9 cellular contexts compared by ENCODE assay signal in the genomic region with DNA sequence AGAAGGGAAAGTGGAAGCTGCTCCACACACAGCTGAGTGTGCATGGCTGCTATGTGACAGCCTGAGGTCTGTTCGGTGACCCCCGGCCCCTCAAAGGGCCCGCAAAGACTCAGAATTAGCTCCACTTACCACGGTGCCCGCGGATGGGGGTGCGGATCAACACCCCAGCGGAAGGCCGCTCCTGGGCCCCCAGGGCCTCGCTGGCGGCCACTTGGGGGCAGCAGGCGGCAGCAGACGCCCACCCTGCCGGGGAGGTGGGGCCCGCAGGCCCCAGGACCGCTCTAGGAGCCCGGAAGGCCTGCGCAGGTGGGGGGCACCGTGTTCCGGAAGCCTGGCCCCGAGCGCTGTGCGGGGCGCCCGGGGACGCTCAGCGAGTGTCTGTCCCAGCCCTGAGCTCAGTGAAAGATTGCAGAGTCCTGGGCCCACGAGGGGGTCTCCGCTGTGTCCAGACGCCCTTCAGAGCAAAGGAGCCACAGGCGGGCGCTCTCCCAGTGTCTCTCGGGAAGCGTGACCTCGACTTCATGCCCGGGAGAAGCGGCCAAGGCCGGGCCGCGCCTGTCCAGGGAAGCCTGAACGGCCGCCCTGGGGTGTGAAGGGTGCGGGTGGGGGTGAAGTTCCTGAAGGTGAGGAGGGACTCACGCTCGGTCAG.
DNase-seq lines count a peak whose midpoint lies in the region; ATAC-seq and TF ChIP-seq lines count a peak whose summit lies in the region.
"Had no signal": no experiment of that assay in that cellular context is flagged by ENCODE, and none has a peak within 500 bp of the region (broad histone marks: within the 10 kb centered on the region; RNA-seq: fewer than 3 reads in every experiment).

No MANE protein-coding gene starts in this region.

- no peaks in the 10 kb centered on the region for H3K9me3 ChIP-seq in adipocyte (ENCODE audit: control insufficient read depth, low read length)

- peak overlapping the region; percentile 77 for H3K4me2 ChIP-seq in GM23338

- H3K79me2 ChIP-seq in GM23338 (replicated peaks; ENCODE audit: insufficient read depth): no peaks in the 10 kb centered on the region

- no peaks in the 10 kb centered on the region for H3K9me2 ChIP-seq in GM23338 (ENCODE audit: insufficient read depth)

- peaks cover 3% of the 10 kb centered on the region for H3K27me3 Mint-ChIP-seq in GM23338 (ENCODE audit: insufficient read depth, low read depth, poor library complexity)
- peaks cover 22% of the 10 kb centered on the region for H3K27me3 Mint-ChIP-seq in T-helper 2 cell treated with Interferon-gamma antibody and Interleukin-4, amounts not matched to agents 5 μg/mL and 100 μg/mL, for 36 hours (ENCODE audit: low read depth)

- H3K27ac ChIP-seq in GM23338 (ENCODE audit: low read depth): no peak overlapping the region

- no peaks in the 10 kb centered on the region for H4K20me1 ChIP-seq in GM23338 (replicated peaks; ENCODE audit: insufficient read depth)

- H3K36me3 ChIP-seq in GM23338 (ENCODE audit: insufficient read depth) (no peaks in the 10 kb centered on the region; the same call in 1 of the 2 replicates), adipocyte (ENCODE audit: control insufficient read depth, insufficient read depth, low read length, severe bottlenecking) (no peaks in the 10 kb centered on the region), kidney epithelial cell (ENCODE audit: control insufficient read depth, insufficient read depth, low read length) (no peaks in the 10 kb centered on the region)

- no peaks in the 10 kb centered on the region for H3K36me3 Mint-ChIP-seq in GM23338 (ENCODE audit: low read depth)
- H3K36me3 Mint-ChIP-seq in T-helper 2 cell treated with Interferon-gamma antibody and Interleukin-4, amounts not matched to agents 5 μg/mL and 100 μg/mL, for 36 hours (ENCODE audit: low read depth): no peaks in the 10 kb centered on the region

- peak overlapping the region; percentile 99 for H2AFZ ChIP-seq in GM23338

- H3K9ac ChIP-seq in adipocyte (ENCODE audit: low read length): peak overlapping the region; percentile 1

- H3K4me1 Mint-ChIP-seq in GM23338: peaks cover 3% of the 10 kb centered on the region; the same call in 2 of the 3 replicates
- no peaks in the 10 kb centered on the region for H3K4me1 Mint-ChIP-seq in T-helper 2 cell treated with Interferon-gamma antibody and Interleukin-4, amounts not matched to agents 5 μg/mL and 100 μg/mL, for 36 hours (ENCODE audit: low read depth)

- H3K4me1 ChIP-seq in GM23338 (ENCODE audit: insufficient read depth) (peaks cover 5% of the 10 kb centered on the region; the same call in 1 of the 2 replicates), adipocyte (ENCODE audit: control insufficient read depth, insufficient read depth, low read length) (peaks cover 21% of the 10 kb centered on the region)

- peak overlapping the region; percentile 53 for H3K4me3 ChIP-seq in GM23338
- no peak overlapping the region for H3K4me3 ChIP-seq in adipocyte (ENCODE audit: low read length)
- no peak overlapping the region for H3K4me3 ChIP-seq in kidney epithelial cell (ENCODE audit: low read depth, low read length)

- peak; percentile 67 to 80 for TF ChIP-seq CTCF in GM23338 (conservative IDR thresholded peaks at IDR 0.05; ENCODE audit: low read depth in 2 of 2)
- TF ChIP-seq CTCF in kidney epithelial cell (IDR thresholded peaks at IDR 0.05; ENCODE audit: insufficient read depth, low read length, poor library complexity, severe bottlenecking): peak; percentile 22

- no peaks in the 10 kb centered on the region for H3F3A ChIP-seq in GM23338 (replicated peaks; ENCODE audit: low read depth)

- DNase-seq in GM23338 (ENCODE audit: low spot score) (peak; percentile 78), adipocyte (ENCODE audit: low read depth) (no peak), kidney epithelial cell (ENCODE audit: low read depth) (no peak), SIG-M5 treated with dmso at 0.1 percent for 504 hours (lab: John Stamatoyannopoulos, UW; ENCODE audit: unreplicated experiment) (no peak), NCI-H1417 treated with DMSO at 0.1 percent for 48 hours (lab: John Stamatoyannopoulos, UW) (no peak)
- DNase-seq in stimulated activated CD8-positive, alpha-beta memory T cell treated with anti-CD3 and anti-CD28 coated beads, Interleukin-4, amount 100 ng/mL, for 48 hours: peak; percentile 55
- no peak for DNase-seq in T-helper 2 cell treated with Interferon-gamma antibody and Interleukin-4, amounts not matched to agents 5 μg/mL and 100 μg/mL, for 36 hours (ENCODE audit: low spot score)
- DNase-seq: activated CD4-positive, alpha-beta T cell treated with anti-CD3 and anti-CD28 coated beads for 1 hour had no signal

- peak overlapping the region; percentile 26; the same call in 1 of the 3 replicates for H3K4me3 Mint-ChIP-seq in GM23338
- H3K4me3 Mint-ChIP-seq in T-helper 2 cell treated with Interferon-gamma antibody and Interleukin-4, amounts not matched to agents 5 μg/mL and 100 μg/mL, for 36 hours: no peak overlapping the region

- ATAC-seq in GM23338 (peak; percentile 97), GM18868 (IDR thresholded peaks at IDR 0.05; ENCODE audit: unreplicated experiment) (no peak)

- no peak overlapping the region for H3K27ac Mint-ChIP-seq in GM23338
- no peak overlapping the region for H3K27ac Mint-ChIP-seq in T-helper 2 cell treated with Interferon-gamma antibody and Interleukin-4, amounts not matched to agents 5 μg/mL and 100 μg/mL, for 36 hours

- H3K9me3 Mint-ChIP-seq in GM23338: no peaks in the 10 kb centered on the region
- H3K9me3 Mint-ChIP-seq in T-helper 2 cell treated with Interferon-gamma antibody and Interleukin-4, amounts not matched to agents 5 μg/mL and 100 μg/mL, for 36 hours: no peaks in the 10 kb centered on the region

- H3K27me3 ChIP-seq in GM23338 (ENCODE audit: insufficient read depth): no peaks in the 10 kb centered on the region
- H3K27me3 ChIP-seq in adipocyte (replicated peaks; ENCODE audit: control insufficient read depth, insufficient read depth, low read length): no peaks in the 10 kb centered on the region
- no peaks in the 10 kb centered on the region for H3K27me3 ChIP-seq in kidney epithelial cell (ENCODE audit: control insufficient read depth, insufficient read depth, low read length)

TF ChIP-seq in GM23338, 12 proteins besides CTCF, POLR2A, EP300 and RAD21 (continues in another document):
- TF ChIP-seq EZH2 (IDR thresholded peaks at IDR 0.05; ENCODE audit: low read depth, unreplicated experiment): no peak
- TF ChIP-seq, protein P1, sequence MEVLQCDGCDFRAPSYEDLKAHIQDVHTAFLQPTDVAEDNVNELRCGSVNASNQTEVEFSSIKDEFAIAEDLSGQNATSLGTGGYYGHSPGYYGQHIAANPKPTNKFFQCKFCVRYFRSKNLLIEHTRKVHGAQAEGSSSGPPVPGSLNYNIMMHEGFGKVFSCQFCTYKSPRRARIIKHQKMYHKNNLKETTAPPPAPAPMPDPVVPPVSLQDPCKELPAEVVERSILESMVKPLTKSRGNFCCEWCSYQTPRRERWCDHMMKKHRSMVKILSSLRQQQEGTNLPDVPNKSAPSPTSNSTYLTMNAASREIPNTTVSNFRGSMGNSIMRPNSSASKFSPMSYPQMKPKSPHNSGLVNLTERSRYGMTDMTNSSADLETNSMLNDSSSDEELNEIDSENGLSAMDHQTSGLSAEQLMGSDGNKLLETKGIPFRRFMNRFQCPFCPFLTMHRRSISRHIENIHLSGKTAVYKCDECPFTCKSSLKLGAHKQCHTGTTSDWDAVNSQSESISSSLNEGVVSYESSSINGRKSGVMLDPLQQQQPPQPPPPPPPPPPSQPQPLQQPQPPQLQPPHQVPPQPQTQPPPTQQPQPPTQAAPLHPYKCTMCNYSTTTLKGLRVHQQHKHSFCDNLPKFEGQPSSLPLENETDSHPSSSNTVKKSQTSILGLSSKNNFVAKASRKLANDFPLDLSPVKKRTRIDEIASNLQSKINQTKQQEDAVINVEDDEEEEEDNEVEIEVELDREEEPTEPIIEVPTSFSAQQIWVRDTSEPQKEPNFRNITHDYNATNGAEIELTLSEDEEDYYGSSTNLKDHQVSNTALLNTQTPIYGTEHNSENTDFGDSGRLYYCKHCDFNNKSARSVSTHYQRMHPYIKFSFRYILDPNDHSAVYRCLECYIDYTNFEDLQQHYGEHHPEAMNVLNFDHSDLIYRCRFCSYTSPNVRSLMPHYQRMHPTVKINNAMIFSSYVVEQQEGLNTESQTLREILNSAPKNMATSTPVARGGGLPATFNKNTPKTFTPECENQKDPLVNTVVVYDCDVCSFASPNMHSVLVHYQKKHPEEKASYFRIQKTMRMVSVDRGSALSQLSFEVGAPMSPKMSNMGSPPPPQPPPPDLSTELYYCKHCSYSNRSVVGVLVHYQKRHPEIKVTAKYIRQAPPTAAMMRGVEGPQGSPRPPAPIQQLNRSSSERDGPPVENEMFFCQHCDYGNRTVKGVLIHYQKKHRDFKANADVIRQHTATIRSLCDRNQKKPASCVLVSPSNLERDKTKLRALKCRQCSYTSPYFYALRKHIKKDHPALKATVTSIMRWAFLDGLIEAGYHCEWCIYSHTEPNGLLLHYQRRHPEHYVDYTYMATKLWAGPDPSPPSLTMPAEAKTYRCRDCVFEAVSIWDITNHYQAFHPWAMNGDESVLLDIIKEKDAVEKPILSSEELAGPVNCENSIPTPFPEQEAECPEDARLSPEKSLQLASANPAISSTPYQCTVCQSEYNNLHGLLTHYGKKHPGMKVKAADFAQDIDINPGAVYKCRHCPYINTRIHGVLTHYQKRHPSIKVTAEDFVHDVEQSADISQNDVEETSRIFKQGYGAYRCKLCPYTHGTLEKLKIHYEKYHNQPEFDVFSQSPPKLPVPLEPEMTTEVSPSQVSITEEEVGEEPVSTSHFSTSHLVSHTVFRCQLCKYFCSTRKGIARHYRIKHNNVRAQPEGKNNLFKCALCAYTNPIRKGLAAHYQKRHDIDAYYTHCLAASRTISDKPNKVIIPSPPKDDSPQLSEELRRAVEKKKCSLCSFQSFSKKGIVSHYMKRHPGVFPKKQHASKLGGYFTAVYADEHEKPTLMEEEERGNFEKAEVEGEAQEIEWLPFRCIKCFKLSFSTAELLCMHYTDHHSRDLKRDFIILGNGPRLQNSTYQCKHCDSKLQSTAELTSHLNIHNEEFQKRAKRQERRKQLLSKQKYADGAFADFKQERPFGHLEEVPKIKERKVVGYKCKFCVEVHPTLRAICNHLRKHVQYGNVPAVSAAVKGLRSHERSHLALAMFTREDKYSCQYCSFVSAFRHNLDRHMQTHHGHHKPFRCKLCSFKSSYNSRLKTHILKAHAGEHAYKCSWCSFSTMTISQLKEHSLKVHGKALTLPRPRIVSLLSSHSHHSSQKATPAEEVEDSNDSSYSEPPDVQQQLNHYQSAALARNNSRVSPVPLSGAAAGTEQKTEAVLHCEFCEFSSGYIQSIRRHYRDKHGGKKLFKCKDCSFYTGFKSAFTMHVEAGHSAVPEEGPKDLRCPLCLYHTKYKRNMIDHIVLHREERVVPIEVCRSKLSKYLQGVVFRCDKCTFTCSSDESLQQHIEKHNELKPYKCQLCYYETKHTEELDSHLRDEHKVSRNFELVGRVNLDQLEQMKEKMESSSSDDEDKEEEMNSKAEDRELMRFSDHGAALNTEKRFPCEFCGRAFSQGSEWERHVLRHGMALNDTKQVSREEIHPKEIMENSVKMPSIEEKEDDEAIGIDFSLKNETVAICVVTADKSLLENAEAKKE (CRISPR knock-in tag; IDR thresholded peaks at IDR 0.05): 0 out of 2 replicates have a peak, but pooled peaks have one; percentile 8

Comparison
In these comparisons a context has a peak if more than half of its experiments do, and no peak if none do; other contexts are left out.
1. DNase-seq: peak in GM23338 (single experiment) and stimulated activated CD8-positive, alpha-beta memory T cell treated with anti-CD3 and anti-CD28 coated beads, Interleukin-4, amount 100 ng/mL, for 48 hours (single experiment); none in adipocyte (single experiment), kidney epithelial cell (single experiment), SIG-M5 treated with dmso at 0.1 percent for 504 hours (single experiment), NCI-H1417 treated with DMSO at 0.1 percent for 48 hours (single experiment) and T-helper 2 cell treated with Interferon-gamma antibody and Interleukin-4, amounts not matched to agents 5 μg/mL and 100 μg/mL, for 36 hours (single experiment).